1 cellular context compared by ENCODE assay signal in genomic region chr10:46284286-46285229, GRCh38.
TF ChIP-seq lines count a peak whose summit lies in the region.

No MANE protein-coding gene starts in this region.

TF ChIP-seq in K562, 482 proteins besides CTCF, POLR2A, EP300 and RAD21 (continued from another document and continues in another):
- TF ChIP-seq GTF3C2 (IDR thresholded peaks at IDR 0.05; ENCODE audit: borderline replicate concordance, extremely low read depth, insufficient read length) = no peak
- TF ChIP-seq PPARD (CRISPR knock-in tag; IDR thresholded peaks at IDR 0.05) = no peak
- TF ChIP-seq, protein P1, sequence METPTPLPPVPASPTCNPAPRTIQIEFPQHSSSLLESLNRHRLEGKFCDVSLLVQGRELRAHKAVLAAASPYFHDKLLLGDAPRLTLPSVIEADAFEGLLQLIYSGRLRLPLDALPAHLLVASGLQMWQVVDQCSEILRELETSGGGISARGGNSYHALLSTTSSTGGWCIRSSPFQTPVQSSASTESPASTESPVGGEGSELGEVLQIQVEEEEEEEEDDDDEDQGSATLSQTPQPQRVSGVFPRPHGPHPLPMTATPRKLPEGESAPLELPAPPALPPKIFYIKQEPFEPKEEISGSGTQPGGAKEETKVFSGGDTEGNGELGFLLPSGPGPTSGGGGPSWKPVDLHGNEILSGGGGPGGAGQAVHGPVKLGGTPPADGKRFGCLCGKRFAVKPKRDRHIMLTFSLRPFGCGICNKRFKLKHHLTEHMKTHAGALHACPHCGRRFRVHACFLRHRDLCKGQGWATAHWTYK (CRISPR knock-in tag; IDR thresholded peaks at IDR 0.05) = peak; percentile 76; the same call in 1 of the 2 replicates
- no peak; the same call in 1 of the 2 replicates for TF ChIP-seq CREB3L1 (IDR thresholded peaks at IDR 0.05; ENCODE audit: borderline replicate concordance, low read depth)
- TF ChIP-seq HOMEZ (CRISPR knock-in tag; IDR thresholded peaks at IDR 0.05) = no peak
- TF ChIP-seq RBM34 (IDR thresholded peaks at IDR 0.05; ENCODE audit: borderline replicate concordance, insufficient read depth, low read length) = 0 out of 2 replicates have a peak, but pooled peaks have one; percentile 41
- 0 out of 2 replicates have a peak, but pooled peaks have one; percentile 33 for TF ChIP-seq TOE1 (IDR thresholded peaks at IDR 0.05; ENCODE audit: borderline replicate concordance)
- TF ChIP-seq TOE1 (CRISPR knock-in tag; IDR thresholded peaks at IDR 0.05; ENCODE audit: borderline replicate concordance, low read depth) = no peak
- no peak for TF ChIP-seq FOXM1 (IDR thresholded peaks at IDR 0.05; ENCODE audit: low read depth)
- no peak for TF ChIP-seq FOXM1 (CRISPR knock-in tag; IDR thresholded peaks at IDR 0.05; ENCODE audit: low read depth)
- no peak for TF ChIP-seq ZNF174 (CRISPR knock-in tag; IDR thresholded peaks at IDR 0.05)
- peak; percentile 80 for TF ChIP-seq SP1 (CRISPR knock-in tag; IDR thresholded peaks at IDR 0.05)
- TF ChIP-seq PHB2 (IDR thresholded peaks at IDR 0.05; ENCODE audit: low read depth) = no peak
- TF ChIP-seq LEF1 (IDR thresholded peaks at IDR 0.05) = no peak
- TF ChIP-seq ELF1 (tag; IDR thresholded peaks at IDR 0.05) = no peak
- TF ChIP-seq BACH1 (tag; IDR thresholded peaks at IDR 0.05) = no peak
- TF ChIP-seq ZNF384 (IDR thresholded peaks at IDR 0.05; ENCODE audit: low read depth, low read length) = no peak
- TF ChIP-seq CCNT2 (IDR thresholded peaks at IDR 0.05; ENCODE audit: borderline replicate concordance, extremely low read depth, insufficient read length, low read depth, low read length) = peak; percentile 88
- TF ChIP-seq MEF2D (tag; conservative IDR thresholded peaks at IDR 0.05; ENCODE audit: low read depth) = no peak
- TF ChIP-seq, protein P2, sequence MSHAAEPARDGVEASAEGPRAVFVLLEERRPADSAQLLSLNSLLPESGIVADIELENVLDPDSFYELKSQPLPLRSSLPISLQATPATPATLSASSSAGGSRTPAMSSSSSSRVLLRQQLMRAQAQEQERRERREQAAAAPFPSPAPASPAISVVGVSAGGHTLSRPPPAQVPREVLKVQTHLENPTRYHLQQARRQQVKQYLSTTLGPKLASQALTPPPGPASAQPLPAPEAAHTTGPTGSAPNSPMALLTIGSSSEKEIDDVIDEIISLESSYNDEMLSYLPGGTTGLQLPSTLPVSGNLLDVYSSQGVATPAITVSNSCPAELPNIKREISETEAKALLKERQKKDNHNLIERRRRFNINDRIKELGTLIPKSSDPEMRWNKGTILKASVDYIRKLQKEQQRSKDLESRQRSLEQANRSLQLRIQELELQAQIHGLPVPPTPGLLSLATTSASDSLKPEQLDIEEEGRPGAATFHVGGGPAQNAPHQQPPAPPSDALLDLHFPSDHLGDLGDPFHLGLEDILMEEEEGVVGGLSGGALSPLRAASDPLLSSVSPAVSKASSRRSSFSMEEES (CRISPR knock-in tag; IDR thresholded peaks at IDR 0.05) = no peak
- peak; percentile 65 for TF ChIP-seq HNRNPK (IDR thresholded peaks at IDR 0.05; ENCODE audit: low read depth, low read length, poor library complexity, severe bottlenecking)
- no peak for TF ChIP-seq ATF3 (IDR thresholded peaks at IDR 0.05)
- TF ChIP-seq ATF3 (CRISPR knock-in tag; conservative IDR thresholded peaks at IDR 0.05) = no peak
- TF ChIP-seq NFXL1 (CRISPR knock-in tag; IDR thresholded peaks at IDR 0.05) = no peak
- TF ChIP-seq, protein P3, sequence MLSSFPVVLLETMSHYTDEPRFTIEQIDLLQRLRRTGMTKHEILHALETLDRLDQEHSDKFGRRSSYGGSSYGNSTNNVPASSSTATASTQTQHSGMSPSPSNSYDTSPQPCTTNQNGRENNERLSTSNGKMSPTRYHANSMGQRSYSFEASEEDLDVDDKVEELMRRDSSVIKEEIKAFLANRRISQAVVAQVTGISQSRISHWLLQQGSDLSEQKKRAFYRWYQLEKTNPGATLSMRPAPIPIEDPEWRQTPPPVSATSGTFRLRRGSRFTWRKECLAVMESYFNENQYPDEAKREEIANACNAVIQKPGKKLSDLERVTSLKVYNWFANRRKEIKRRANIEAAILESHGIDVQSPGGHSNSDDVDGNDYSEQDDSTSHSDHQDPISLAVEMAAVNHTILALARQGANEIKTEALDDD (IDR thresholded peaks at IDR 0.05) = no peak
- peak; percentile 98 for TF ChIP-seq RB1 (IDR thresholded peaks at IDR 0.05; ENCODE audit: low read depth)
- TF ChIP-seq ZNF41 (CRISPR knock-in tag; conservative IDR thresholded peaks at IDR 0.05) = no peak
- peak; percentile 79 to 80 for TF ChIP-seq E2F6 (IDR thresholded peaks at IDR 0.05; ENCODE audit: borderline replicate concordance in 1 of 2, extremely low read depth in 1 of 2, insufficient read depth in 1 of 2, insufficient read length in 1 of 2, low read depth in 1 of 2, low read length in 1 of 2, poor library complexity in 1 of 2, severe bottlenecking in 1 of 2)
- TF ChIP-seq, protein P4, sequence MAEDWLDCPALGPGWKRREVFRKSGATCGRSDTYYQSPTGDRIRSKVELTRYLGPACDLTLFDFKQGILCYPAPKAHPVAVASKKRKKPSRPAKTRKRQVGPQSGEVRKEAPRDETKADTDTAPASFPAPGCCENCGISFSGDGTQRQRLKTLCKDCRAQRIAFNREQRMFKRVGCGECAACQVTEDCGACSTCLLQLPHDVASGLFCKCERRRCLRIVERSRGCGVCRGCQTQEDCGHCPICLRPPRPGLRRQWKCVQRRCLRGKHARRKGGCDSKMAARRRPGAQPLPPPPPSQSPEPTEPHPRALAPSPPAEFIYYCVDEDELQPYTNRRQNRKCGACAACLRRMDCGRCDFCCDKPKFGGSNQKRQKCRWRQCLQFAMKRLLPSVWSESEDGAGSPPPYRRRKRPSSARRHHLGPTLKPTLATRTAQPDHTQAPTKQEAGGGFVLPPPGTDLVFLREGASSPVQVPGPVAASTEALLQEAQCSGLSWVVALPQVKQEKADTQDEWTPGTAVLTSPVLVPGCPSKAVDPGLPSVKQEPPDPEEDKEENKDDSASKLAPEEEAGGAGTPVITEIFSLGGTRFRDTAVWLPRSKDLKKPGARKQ (CRISPR knock-in tag; IDR thresholded peaks at IDR 0.05) = no peak
- no peak for TF ChIP-seq SNAPC5 (CRISPR knock-in tag; IDR thresholded peaks at IDR 0.05)
- TF ChIP-seq AFF1 (IDR thresholded peaks at IDR 0.05; ENCODE audit: low read depth in 1 of 2, partially characterized antibody in 2 of 2) = no peak
- TF ChIP-seq FOXA3 (CRISPR knock-in tag; conservative IDR thresholded peaks at IDR 0.05 in 1 of 2, IDR thresholded peaks at IDR 0.05 in 1 of 2) = no peak; a peak in 1 of 4 replicates
- TF ChIP-seq ARHGAP35 (IDR thresholded peaks at IDR 0.05; ENCODE audit: partially characterized antibody) = no peak
- no peak for TF ChIP-seq GABPB2 (CRISPR knock-in tag; conservative IDR thresholded peaks at IDR 0.05)
- TF ChIP-seq ZNF589 (CRISPR knock-in tag; IDR thresholded peaks at IDR 0.05; ENCODE audit: low read depth) = no peak
- TF ChIP-seq MYBL2 (IDR thresholded peaks at IDR 0.05; ENCODE audit: low read depth) = no peak
- TF ChIP-seq MYBL2 (CRISPR knock-in tag; IDR thresholded peaks at IDR 0.05; ENCODE audit: borderline replicate concordance) = no peak
- no peak for TF ChIP-seq SRSF1 (IDR thresholded peaks at IDR 0.05; ENCODE audit: low read depth, low read length)
- no peak for TF ChIP-seq XRCC5 (IDR thresholded peaks at IDR 0.05; ENCODE audit: low read depth, low read length)
- TF ChIP-seq, protein P5, sequence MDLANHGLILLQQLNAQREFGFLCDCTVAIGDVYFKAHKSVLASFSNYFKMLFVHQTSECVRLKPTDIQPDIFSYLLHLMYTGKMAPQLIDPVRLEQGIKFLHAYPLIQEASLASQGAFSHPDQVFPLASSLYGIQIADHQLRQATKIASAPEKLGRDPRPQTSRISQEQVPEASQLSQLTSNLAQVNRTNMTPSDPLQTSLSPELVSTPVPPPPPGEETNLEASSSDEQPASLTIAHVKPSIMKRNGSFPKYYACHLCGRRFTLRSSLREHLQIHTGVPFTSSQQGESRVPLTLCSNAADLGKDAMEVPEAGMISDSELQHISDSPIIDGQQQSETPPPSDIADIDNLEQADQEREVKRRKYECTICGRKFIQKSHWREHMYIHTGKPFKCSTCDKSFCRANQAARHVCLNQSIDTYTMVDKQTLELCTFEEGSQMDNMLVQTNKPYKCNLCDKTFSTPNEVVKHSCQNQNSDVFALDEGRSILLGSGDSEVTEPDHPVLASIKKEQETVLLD (IDR thresholded peaks at IDR 0.05) = no peak
- TF ChIP-seq PCBP1 (IDR thresholded peaks at IDR 0.05; ENCODE audit: low read depth, low read length, poor library complexity, severe bottlenecking) = peak; percentile 31
- no peak for TF ChIP-seq CHD1 (IDR thresholded peaks at IDR 0.05; ENCODE audit: low read length)
- no peak for TF ChIP-seq MED1 (CRISPR knock-in tag; IDR thresholded peaks at IDR 0.05; ENCODE audit: borderline replicate concordance)
- TF ChIP-seq EZH2 (IDR thresholded peaks at IDR 0.05; ENCODE audit: borderline replicate concordance, low read depth, low read length) = no peak
